ENCODE assay signal across 1 cellular context in the genomic region with DNA sequence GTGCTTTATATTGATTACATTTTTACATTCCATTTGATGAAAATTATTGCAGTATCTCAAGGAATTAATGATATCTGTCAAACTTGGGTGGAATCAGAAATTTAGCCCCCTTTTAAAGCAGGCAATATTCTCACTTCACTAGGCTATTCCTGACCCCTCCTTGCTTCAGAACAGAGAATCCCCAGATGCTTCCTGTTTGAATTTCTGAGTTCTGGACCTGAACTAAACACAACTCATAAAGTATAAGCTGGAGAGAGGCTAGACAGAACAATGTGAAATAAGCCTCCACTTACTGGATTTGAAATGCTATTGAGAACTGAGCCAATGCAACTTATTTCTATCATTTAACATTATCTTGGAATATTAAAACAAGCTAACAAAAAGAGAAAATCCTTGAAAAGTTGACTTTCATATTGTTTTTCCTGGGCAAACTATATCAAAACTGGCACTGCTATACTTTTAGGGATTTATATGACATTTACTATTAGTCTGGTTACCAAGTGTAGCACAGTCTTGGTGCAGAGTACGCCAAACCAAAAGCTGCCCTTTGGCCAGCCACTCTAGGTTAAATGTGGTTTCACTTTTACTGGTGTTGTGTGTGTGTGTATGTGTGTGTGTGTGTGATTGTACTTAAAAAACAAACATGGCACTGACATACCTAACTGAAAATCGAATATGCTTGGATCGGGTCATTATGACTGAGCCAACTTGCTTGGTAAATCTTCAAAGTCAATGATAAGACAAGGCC.
TF ChIP-seq lines count a peak whose summit lies in the region.

No MANE protein-coding gene starts in this region.

TF ChIP-seq in GM12878, 131 proteins besides CTCF, POLR2A, EP300 and RAD21:
- TF ChIP-seq, protein P1, sequence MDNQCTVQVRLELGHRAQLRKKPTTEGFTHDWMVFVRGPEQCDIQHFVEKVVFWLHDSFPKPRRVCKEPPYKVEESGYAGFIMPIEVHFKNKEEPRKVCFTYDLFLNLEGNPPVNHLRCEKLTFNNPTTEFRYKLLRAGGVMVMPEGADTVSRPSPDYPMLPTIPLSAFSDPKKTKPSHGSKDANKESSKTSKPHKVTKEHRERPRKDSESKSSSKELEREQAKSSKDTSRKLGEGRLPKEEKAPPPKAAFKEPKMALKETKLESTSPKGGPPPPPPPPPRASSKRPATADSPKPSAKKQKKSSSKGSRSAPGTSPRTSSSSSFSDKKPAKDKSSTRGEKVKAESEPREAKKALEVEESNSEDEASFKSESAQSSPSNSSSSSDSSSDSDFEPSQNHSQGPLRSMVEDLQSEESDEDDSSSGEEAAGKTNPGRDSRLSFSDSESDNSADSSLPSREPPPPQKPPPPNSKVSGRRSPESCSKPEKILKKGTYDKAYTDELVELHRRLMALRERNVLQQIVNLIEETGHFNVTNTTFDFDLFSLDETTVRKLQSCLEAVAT (IDR thresholded peaks at IDR 0.05), result 0 out of 2 replicates have a peak, but pooled peaks have one; percentile 41
- TF ChIP-seq IKZF1 (conservative IDR thresholded peaks at IDR 0.05) (0 out of 2 replicates have a peak, but pooled peaks have one; percentile 33), YBX1 (IDR thresholded peaks at IDR 0.05) (no peak), NR2F1 (conservative IDR thresholded peaks at IDR 0.05) (peak; percentile 66)
- TF ChIP-seq, protein P2, sequence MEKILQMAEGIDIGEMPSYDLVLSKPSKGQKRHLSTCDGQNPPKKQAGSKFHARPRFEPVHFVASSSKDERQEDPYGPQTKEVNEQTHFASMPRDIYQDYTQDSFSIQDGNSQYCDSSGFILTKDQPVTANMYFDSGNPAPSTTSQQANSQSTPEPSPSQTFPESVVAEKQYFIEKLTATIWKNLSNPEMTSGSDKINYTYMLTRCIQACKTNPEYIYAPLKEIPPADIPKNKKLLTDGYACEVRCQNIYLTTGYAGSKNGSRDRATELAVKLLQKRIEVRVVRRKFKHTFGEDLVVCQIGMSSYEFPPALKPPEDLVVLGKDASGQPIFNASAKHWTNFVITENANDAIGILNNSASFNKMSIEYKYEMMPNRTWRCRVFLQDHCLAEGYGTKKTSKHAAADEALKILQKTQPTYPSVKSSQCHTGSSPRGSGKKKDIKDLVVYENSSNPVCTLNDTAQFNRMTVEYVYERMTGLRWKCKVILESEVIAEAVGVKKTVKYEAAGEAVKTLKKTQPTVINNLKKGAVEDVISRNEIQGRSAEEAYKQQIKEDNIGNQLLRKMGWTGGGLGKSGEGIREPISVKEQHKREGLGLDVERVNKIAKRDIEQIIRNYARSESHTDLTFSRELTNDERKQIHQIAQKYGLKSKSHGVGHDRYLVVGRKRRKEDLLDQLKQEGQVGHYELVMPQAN (conservative IDR thresholded peaks at IDR 0.05), result no peak
